In the genomic region with DNA sequence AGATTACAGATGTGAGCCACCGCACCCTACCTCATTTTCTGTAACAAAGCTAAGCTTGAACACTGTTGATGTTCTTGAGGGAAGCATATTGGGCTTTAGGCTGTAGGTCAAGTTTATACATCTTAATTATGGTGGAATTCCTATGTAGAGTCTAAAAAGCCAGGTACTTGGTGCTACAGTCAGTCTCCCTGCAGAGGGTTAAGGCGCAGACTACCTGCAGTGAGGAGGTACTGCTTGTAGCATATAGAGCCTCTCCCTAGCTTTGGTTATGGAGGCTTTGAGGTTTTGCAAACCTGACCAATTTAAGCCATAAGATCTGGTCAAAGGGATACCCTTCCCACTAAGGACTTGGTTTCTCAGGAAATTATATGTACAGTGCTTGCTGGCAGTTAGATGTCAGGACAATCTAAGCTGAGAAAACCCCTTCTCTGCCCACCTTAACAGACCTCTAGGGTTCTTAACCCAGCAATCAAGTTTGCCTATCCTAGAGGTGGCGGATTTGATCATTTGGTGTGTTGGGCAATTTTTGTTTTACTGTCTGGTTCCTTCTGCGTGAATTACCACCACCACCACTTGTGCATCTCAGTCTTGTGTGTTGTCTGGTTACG, we compare ENCODE assay signal across 19 cellular contexts. TPM values are rescaled to one million over a fixed set of nuclear protein-coding genes. Genes with fewer than 3 reads are reported as not detected.
DNase-seq lines count a peak whose midpoint lies in the region; ATAC-seq, FAIRE-seq and TF ChIP-seq lines count a peak whose summit lies in the region.
"Had no signal": no experiment of that assay in that cellular context is flagged by ENCODE, and none has a peak within 500 bp of the region (broad histone marks: within the 10 kb centered on the region; RNA-seq: fewer than 3 reads in every experiment).

No MANE protein-coding gene starts in this region.

- peaks cover 67% of the 10 kb centered on the region for H3K36me3 Mint-ChIP-seq in CD8-positive, alpha-beta T cell
- H3K36me3 Mint-ChIP-seq in WTC11: peaks cover 57% of the 10 kb centered on the region

- H3K27ac Mint-ChIP-seq in CD8-positive, alpha-beta T cell: peak overlapping the region; percentile 19
- H3K27ac Mint-ChIP-seq in WTC11: peak overlapping the region; percentile 86
- H3K27ac Mint-ChIP-seq: B cell; effector memory CD8-positive, alpha-beta T cell had no signal

- no peak for DNase-seq in CD8-positive, alpha-beta T cell
- DNase-seq in GM19239 (ENCODE audit: insufficient read length, low spot score) (no peak), WTC11 (ENCODE audit: low spot score) (no peak), keratinocyte (ENCODE audit: low read depth, low spot score) (no peak), NCI-H2171 treated with DMSO at 0.1 percent for 48 hours (lab: John Stamatoyannopoulos, UW) (no peak), ACHN (no peak), GM10248 (ENCODE audit: extremely low spot score) (no peak)
- DNase-seq: activated CD4-positive, alpha-beta T cell treated with anti-CD3 and anti-CD28 coated beads, Interleukin-2, amount 50 U/mL, for 4 hours; adrenal gland; DMS153; effector memory CD8-positive, alpha-beta T cell; gastrocnemius medialis; Karpas-422; NCI-H1694; NCI-H510A; small intestine had no signal

- TF ChIP-seq CTCF in CD8-positive, alpha-beta T cell (IDR thresholded peaks at IDR 0.05): no peak
- no peak for TF ChIP-seq CTCF in WTC11 (IDR thresholded peaks at IDR 0.05)
- no peak for TF ChIP-seq CTCF in keratinocyte (optimal IDR thresholded peaks at IDR 0.05 in 1 of 3, IDR thresholded peaks at IDR 0.05 in 1 of 3, conservative IDR thresholded peaks at IDR 0.05 in 1 of 3; ENCODE audit: extremely low read depth in 1 of 3, insufficient read depth in 2 of 3, low read length in 3 of 3)
- no peak for TF ChIP-seq CTCF in GM10248 (IDR thresholded peaks at IDR 0.05; ENCODE audit: control extremely low read depth, extremely low read depth, low read depth, missing control alignments)

- peaks cover 22% of the 10 kb centered on the region for H3K4me1 ChIP-seq in CD8-positive, alpha-beta T cell (ENCODE audit: insufficient read depth, low read length)
- H3K4me1 ChIP-seq in keratinocyte (ENCODE audit: control insufficient read depth, extremely low read depth, insufficient read depth, low read length): peaks cover 23% of the 10 kb centered on the region

- in situ Hi-C loops in ACHN (cut with HindIII; ENCODE audit: low pct_ligation_motif_present, low pct_unique_long_range_greater_than_20kb, low sequenced_read_pairs): no loop called here

- no peak overlapping the region for H3K27ac ChIP-seq in CD8-positive, alpha-beta T cell (ENCODE audit: low read depth, low read length)
- H3K27ac ChIP-seq in keratinocyte (ENCODE audit: control insufficient read depth, insufficient read depth, low read length): peak overlapping the region; percentile 59
- H3K27ac ChIP-seq: adrenal gland, gastrocnemius medialis, thoracic aorta had no signal

- peaks cover 44% of the 10 kb centered on the region for H4K20me1 ChIP-seq in keratinocyte (ENCODE audit: control insufficient read depth, extremely low read depth, insufficient read depth, low read length)

- FAIRE-seq in GM19239 (lab: Jason Lieb, UNC) (peak; percentile 21), keratinocyte (lab: Jason Lieb, UNC) (no peak)
- FAIRE-seq: small intestine, TTC549 had no signal

- H3K9ac ChIP-seq in keratinocyte (ENCODE audit: control insufficient read depth, extremely low read depth, insufficient read depth, low read length): no peak overlapping the region

- H3K27me3 Mint-ChIP-seq in CD8-positive, alpha-beta T cell (ENCODE audit: low read depth): no peaks in the 10 kb centered on the region
- H3K27me3 Mint-ChIP-seq in WTC11 (ENCODE audit: low read depth): no peaks in the 10 kb centered on the region
- H3K27me3 Mint-ChIP-seq: B cell; effector memory CD8-positive, alpha-beta T cell had no signal

- no peaks in the 10 kb centered on the region for H3K9me3 Mint-ChIP-seq in CD8-positive, alpha-beta T cell
- no peaks in the 10 kb centered on the region for H3K9me3 Mint-ChIP-seq in WTC11
- H3K9me3 Mint-ChIP-seq: effector memory CD8-positive, alpha-beta T cell had no signal

- intact Hi-C loops in CD8-positive, alpha-beta T cell (cut with DNase I, micrococcal nuclease): no loop called here

- H3K9me3 ChIP-seq in CD8-positive, alpha-beta T cell (ENCODE audit: low read length): no peaks in the 10 kb centered on the region
- H3K9me3 ChIP-seq in keratinocyte (ENCODE audit: control insufficient read depth, low read depth, low read length): no peaks in the 10 kb centered on the region
- H3K9me3 ChIP-seq: adrenal gland, gastrocnemius medialis, thoracic aorta had no signal

- peaks cover 30% of the 10 kb centered on the region for H3K79me2 ChIP-seq in keratinocyte (ENCODE audit: control insufficient read depth, insufficient read depth, low read length)

- peaks cover 43% of the 10 kb centered on the region for H3K36me3 ChIP-seq in CD8-positive, alpha-beta T cell (ENCODE audit: insufficient read depth, low read length)
- peaks cover 20 to 44% of the 10 kb centered on the region in 2 experiments for H3K36me3 ChIP-seq in keratinocyte (ENCODE audit: control insufficient read depth in 2 of 2, extremely low read depth in 1 of 2, insufficient read depth in 2 of 2, low read length in 2 of 2)

- H3K4me3 ChIP-seq in CD8-positive, alpha-beta T cell (ENCODE audit: low read depth, low read length): no peak overlapping the region
- no peak overlapping the region for H3K4me3 ChIP-seq in keratinocyte (ENCODE audit: control insufficient read depth in 2 of 3, extremely low read depth in 1 of 3, insufficient read depth in 2 of 3, low read depth in 1 of 3, low read length in 3 of 3)
- H3K4me3 ChIP-seq: adrenal gland, gastrocnemius medialis, thoracic aorta had no signal

- H3K4me2 ChIP-seq in keratinocyte (ENCODE audit: control insufficient read depth, extremely low read depth, insufficient read depth, low read depth, low read length): no peak overlapping the region

- peaks cover 40% of the 10 kb centered on the region for H3K4me1 Mint-ChIP-seq in CD8-positive, alpha-beta T cell (ENCODE audit: low read depth)
- H3K4me1 Mint-ChIP-seq in WTC11: peaks cover 16% of the 10 kb centered on the region

- no peak for ATAC-seq in CD8-positive, alpha-beta T cell
- no peak for ATAC-seq in WTC11
- ATAC-seq: effector memory CD8-positive, alpha-beta T cell; gastrocnemius medialis had no signal

- CTCF ChIA-PET in CD8-positive, alpha-beta T cell (lab: Charles Lee): interaction anchor here (0.6 kb wide), 1 partner anchor 88 kb away, joined by 3 read pairs; no protein-coding TSS in a partner anchor
- CTCF ChIA-PET in WTC11 (lab: Charles Lee) (no interaction called here), GM10248 (lab: Yijun Ruan, JAX) (interaction anchor here (1.2 kb wide), 1 partner anchor 42 kb away, joined by 4 read pairs; no protein-coding TSS in a partner anchor)

- POLR2A ChIA-PET in CD8-positive, alpha-beta T cell (lab: Charles Lee): interaction anchor here (1.0 kb wide), 1 partner anchor 197 kb away, joined by 3 read pairs; a partner anchor contains a TSS
- POLR2A ChIA-PET in WTC11 (lab: Charles Lee) (interaction anchor here (1.0 kb wide), 1 partner anchor 196 kb away, joined by 3 read pairs; a partner anchor contains a TSS), GM10248 (lab: Yijun Ruan, JAX) (no interaction called here)

- dilution Hi-C loops in keratinocyte (cut with MboI; ENCODE audit: extremely low pct_ligation_motif_present, low sequenced_read_pairs): no loop called here

- no peaks in the 10 kb centered on the region for H3K27me3 ChIP-seq in CD8-positive, alpha-beta T cell (ENCODE audit: insufficient read depth, low read length)
- H3K27me3 ChIP-seq in keratinocyte (ENCODE audit: control insufficient read depth, extremely low read depth, insufficient read depth, low read length): no peaks in the 10 kb centered on the region
- H3K27me3 ChIP-seq: adrenal gland, gastrocnemius medialis had no signal

- peaks cover 3% of the 10 kb centered on the region for H3K9me1 ChIP-seq in keratinocyte (ENCODE audit: control insufficient read depth, extremely low read depth, insufficient read depth, low read length)

- H2AFZ ChIP-seq in keratinocyte (ENCODE audit: control insufficient read depth, low read length): no peak overlapping the region

- H3K4me3 Mint-ChIP-seq in CD8-positive, alpha-beta T cell: no peak overlapping the region
- H3K4me3 Mint-ChIP-seq in WTC11: no peak overlapping the region
- H3K4me3 Mint-ChIP-seq: B cell; effector memory CD8-positive, alpha-beta T cell had no signal

TF ChIP-seq in WTC11, 78 proteins besides CTCF, POLR2A, EP300 and RAD21 (continues in another document):
- TF ChIP-seq PRRX2 (CRISPR knock-in tag; IDR thresholded peaks at IDR 0.05): peak; percentile 30; the same call in 1 of the 2 replicates

RNA-seq across cellular contexts. Expression of a gene that starts 6.0 kb away (rescaled TPM):
- 100 to 1,000 TPM; 447 to 460 TPM for total RNA-seq in CD8-positive, alpha-beta T cell
- 2,465 to 2,581 TPM (median 2,516 TPM) in 3 replicates for total RNA-seq in WTC11 (2021)
- polyA plus RNA-seq in keratinocyte: 5,379 to 8,856 TPM (median 6,965 TPM) in 3 replicates
- 671 TPM for polyA plus RNA-seq in keratinocyte (2011; ENCODE audit: low read depth)
- 6,024 and 8,186 TPM in 2 replicates for polyA plus RNA-seq in keratinocyte (2011; cell fraction: cytosol; rRNA removed)
- polyA plus RNA-seq in keratinocyte (2011; cell fraction: nucleus; rRNA removed): 3,422 and 3,586 TPM in 2 replicates
- polyA plus RNA-seq in keratinocyte (2012; ENCODE audit: low replicate concordance): 2,587 and 4,023 TPM in 2 replicates
- polyA minus RNA-seq in keratinocyte: 828 to 2,438 TPM (median 2,293 TPM) in 3 replicates
- polyA minus RNA-seq in keratinocyte (2011; cell fraction: cytosol; rRNA and poly(A)+ RNA removed): 1,285 TPM
- polyA minus RNA-seq in keratinocyte (2011; cell fraction: nucleus; rRNA and poly(A)+ RNA removed): 536 and 754 TPM in 2 replicates

RNA-seq across cellular contexts. Expression of a gene that starts 45.4 kb away (rescaled TPM):
- total RNA-seq in CD8-positive, alpha-beta T cell: 100 to 1,000 TPM; 187 to 197 TPM
- total RNA-seq in WTC11 (2021): 178 to 229 TPM (median 227 TPM) in 3 replicates
- polyA plus RNA-seq in keratinocyte: 62.6 to 139 TPM (median 131 TPM) in 3 replicates
- 54.4 TPM for polyA plus RNA-seq in keratinocyte (2011; ENCODE audit: low read depth)
- 79.9 and 107 TPM in 2 replicates for polyA plus RNA-seq in keratinocyte (2011; cell fraction: cytosol; rRNA removed)
- polyA plus RNA-seq in keratinocyte (2011; cell fraction: nucleus; rRNA removed): 30.9 and 39.7 TPM in 2 replicates
- 58.6 and 129 TPM in 2 replicates for polyA plus RNA-seq in keratinocyte (2012; ENCODE audit: low replicate concordance)
- 47.6 to 84.5 TPM (median 48.3 TPM) in 3 replicates for polyA minus RNA-seq in keratinocyte
- polyA minus RNA-seq in keratinocyte (2011; cell fraction: cytosol; rRNA and poly(A)+ RNA removed): 26.1 TPM
- polyA minus RNA-seq in keratinocyte (2011; cell fraction: nucleus; rRNA and poly(A)+ RNA removed): 7.8 and 23.9 TPM in 2 replicates

RNA-seq across cellular contexts. Expression of a gene that starts 53.9 kb away (rescaled TPM):
- 10 to 100 TPM; 67.1 to 71.3 TPM for total RNA-seq in CD8-positive, alpha-beta T cell
- 97.0 to 102 TPM (median 99.1 TPM) in 3 replicates for total RNA-seq in WTC11 (2021)
- polyA plus RNA-seq in keratinocyte: 3.2 to 5.4 TPM (median 4.7 TPM) in 3 replicates
- 9.1 TPM for polyA plus RNA-seq in keratinocyte (2011; ENCODE audit: low read depth)
- polyA plus RNA-seq in keratinocyte (2011; cell fraction: cytosol; rRNA removed): 2.0 and 4.4 TPM in 2 replicates
- polyA plus RNA-seq in keratinocyte (2011; cell fraction: nucleus; rRNA removed): 30.8 and 44.3 TPM in 2 replicates
- polyA plus RNA-seq in keratinocyte (2012; ENCODE audit: low replicate concordance): 19.4 TPM in 2 replicates
- polyA minus RNA-seq in keratinocyte: 9.7 to 19.9 TPM (median 10.2 TPM) in 3 replicates
- polyA minus RNA-seq in keratinocyte (2011; cell fraction: cytosol; rRNA and poly(A)+ RNA removed): 12.1 TPM
- 14.4 and 17.2 TPM in 2 replicates for polyA minus RNA-seq in keratinocyte (2011; cell fraction: nucleus; rRNA and poly(A)+ RNA removed)
